ENCODE assay signal across 27 cellular contexts in genomic region chr10:4868357-4868657, GRCh38. TPM values are rescaled to one million over a fixed set of nuclear protein-coding genes. Genes with fewer than 3 reads are reported as not detected.
DNase-seq lines count a peak whose midpoint lies in the region; ATAC-seq, FAIRE-seq and TF ChIP-seq lines count a peak whose summit lies in the region.
"Had no signal": no experiment of that assay in that cellular context is flagged by ENCODE, and none has a peak within 500 bp of the region (broad histone marks: within the 10 kb centered on the region; RNA-seq: fewer than 3 reads in every experiment).

No MANE protein-coding gene starts in this region.

- H4K20me1 ChIP-seq in astrocyte (ENCODE audit: insufficient read depth, low read length): no peaks in the 10 kb centered on the region
- H4K20me1 ChIP-seq in hepatocyte (ENCODE audit: insufficient read depth, poor library complexity, severe bottlenecking): no peaks in the 10 kb centered on the region
- H4K20me1 ChIP-seq: BLaER1 had no signal

- TF ChIP-seq CTCF in astrocyte (IDR thresholded peaks at IDR 0.05; ENCODE audit: insufficient read depth, low read depth, low read length) (no peak), hepatocyte (IDR thresholded peaks at IDR 0.05; ENCODE audit: poor library complexity) (no peak)

- H3K4me3 Mint-ChIP-seq in CD8-positive, alpha-beta memory T cell: no peak overlapping the region
- H3K4me3 Mint-ChIP-seq in astrocyte (ENCODE audit: unreplicated experiment): no peak overlapping the region
- H3K4me3 Mint-ChIP-seq in T-cell: no peak overlapping the region
- H3K4me3 Mint-ChIP-seq: activated B cell treated with CpG ODN at 0.5 μM for 24 hours; activated CD4-positive, alpha-beta T cell treated with anti-CD3 and anti-CD28 coated beads, Interleukin-2, amount 10 ng/mL, durations not matched to agents 7 days and 5 days; activated naive CD8-positive, alpha-beta T cell; immature natural killer cell had no signal

- CTCF ChIA-PET in CD8-positive, alpha-beta memory T cell (lab: Charles Lee): no interaction called here
- CTCF ChIA-PET in T-cell (lab: Charles Lee): interaction anchor here (0.7 to 1.1 kb wide), 2 partner anchors 16 to 60 kb away, joined by 3 to 4 read pairs; no protein-coding TSS in a partner anchor

- no peaks in the 10 kb centered on the region for H3K9me3 Mint-ChIP-seq in CD8-positive, alpha-beta memory T cell
- H3K9me3 Mint-ChIP-seq in astrocyte (ENCODE audit: unreplicated experiment): peaks cover 2% of the 10 kb centered on the region
- no peaks in the 10 kb centered on the region for H3K9me3 Mint-ChIP-seq in T-cell
- H3K9me3 Mint-ChIP-seq: activated B cell treated with CpG ODN at 0.5 μM for 24 hours, immature natural killer cell had no signal

- H3K9ac ChIP-seq in astrocyte (ENCODE audit: low read length): no peak overlapping the region
- H3K9ac ChIP-seq: BLaER1 had no signal

- no peak overlapping the region for H3K4me2 ChIP-seq in astrocyte (ENCODE audit: low read length)
- no peak overlapping the region for H3K4me2 ChIP-seq in hepatocyte
- H3K4me2 ChIP-seq: BLaER1 had no signal

- H3K79me2 ChIP-seq in astrocyte (ENCODE audit: insufficient read depth, low read length): no peaks in the 10 kb centered on the region
- H3K79me2 ChIP-seq in hepatocyte: no peaks in the 10 kb centered on the region

- peak overlapping the region; percentile 46 for H3K27ac ChIP-seq in CD8-positive, alpha-beta memory T cell (ENCODE audit: low read depth, low read length)
- H3K27ac ChIP-seq in astrocyte (ENCODE audit: low read depth, low read length) (no peak overlapping the region), hepatocyte (peak overlapping the region; percentile 46)
- H3K27ac ChIP-seq: BLaER1, gastroesophageal sphincter, neutrophil, sigmoid colon, upper lobe of left lung had no signal

- WGBS in hepatocyte (ENCODE audit: low lambda C conversion rate, missing lambda C conversion rate): 58% methylated on average over 3 of the region's 3 CpGs

- POLR2A ChIA-PET in CD8-positive, alpha-beta memory T cell (lab: Charles Lee): no interaction called here
- POLR2A ChIA-PET in T-cell (lab: Charles Lee): no interaction called here

- H3K9me2 ChIP-seq in hepatocyte (replicated peaks; ENCODE audit: insufficient read depth): no peaks in the 10 kb centered on the region

- no peaks in the 10 kb centered on the region for H3K36me3 ChIP-seq in CD8-positive, alpha-beta memory T cell (ENCODE audit: insufficient read depth, low read length)
- no peaks in the 10 kb centered on the region for H3K36me3 ChIP-seq in astrocyte (ENCODE audit: insufficient read depth, low read length)
- no peaks in the 10 kb centered on the region for H3K36me3 ChIP-seq in hepatocyte (replicated peaks; ENCODE audit: insufficient read depth, low read depth)
- H3K36me3 ChIP-seq: gastroesophageal sphincter, neutrophil, sigmoid colon, upper lobe of left lung had no signal

- H3K4me3 ChIP-seq in CD8-positive, alpha-beta memory T cell (ENCODE audit: low read length): no peak overlapping the region
- no peak overlapping the region for H3K4me3 ChIP-seq in astrocyte (ENCODE audit: insufficient read depth, low read depth, low read length)
- no peak overlapping the region for H3K4me3 ChIP-seq in hepatocyte
- H3K4me3 ChIP-seq: BLaER1, gastroesophageal sphincter, sigmoid colon, upper lobe of left lung had no signal

- no peaks in the 10 kb centered on the region for H3K36me3 Mint-ChIP-seq in CD8-positive, alpha-beta memory T cell
- H3K36me3 Mint-ChIP-seq in astrocyte (ENCODE audit: low read depth, unreplicated experiment): no peaks in the 10 kb centered on the region
- H3K36me3 Mint-ChIP-seq in T-cell: no peaks in the 10 kb centered on the region
- H3K36me3 Mint-ChIP-seq: immature natural killer cell had no signal

- ATAC-seq in T-cell (replicated peaks in 1 of 4) (no peak), HG03045 (IDR thresholded peaks at IDR 0.05; ENCODE audit: unreplicated experiment) (no peak)
- ATAC-seq: gastroesophageal sphincter had no signal

- no peaks in the 10 kb centered on the region for H3K4me1 ChIP-seq in CD8-positive, alpha-beta memory T cell (ENCODE audit: insufficient read depth, low read length)
- H3K4me1 ChIP-seq in astrocyte (ENCODE audit: insufficient read depth, low read length): peaks cover 4% of the 10 kb centered on the region
- no peaks in the 10 kb centered on the region for H3K4me1 ChIP-seq in hepatocyte (ENCODE audit: insufficient read depth)
- H3K4me1 ChIP-seq: BLaER1, gastroesophageal sphincter, sigmoid colon, upper lobe of left lung had no signal

- H3K27ac Mint-ChIP-seq in CD8-positive, alpha-beta memory T cell: no peak overlapping the region
- H3K27ac Mint-ChIP-seq in astrocyte (ENCODE audit: unreplicated experiment): no peak overlapping the region
- H3K27ac Mint-ChIP-seq in T-cell: no peak overlapping the region
- H3K27ac Mint-ChIP-seq: activated B cell treated with CpG ODN at 0.5 μM for 24 hours; activated CD4-positive, alpha-beta T cell treated with anti-CD3 and anti-CD28 coated beads, Interleukin-2, amount 10 ng/mL, durations not matched to agents 7 days and 5 days; activated naive CD8-positive, alpha-beta T cell; immature natural killer cell had no signal

- no peaks in the 10 kb centered on the region for H3K9me3 ChIP-seq in CD8-positive, alpha-beta memory T cell (ENCODE audit: low read length)
- no peaks in the 10 kb centered on the region for H3K9me3 ChIP-seq in astrocyte (ENCODE audit: insufficient read depth, low read depth, low read length)
- no peaks in the 10 kb centered on the region for H3K9me3 ChIP-seq in hepatocyte (ENCODE audit: low read depth)
- H3K9me3 ChIP-seq: gastroesophageal sphincter, neutrophil, sigmoid colon, upper lobe of left lung had no signal

- FAIRE-seq in astrocyte (lab: Jason Lieb, UNC): no peak
- FAIRE-seq: endometrium, GM12892 had no signal

- DNase-seq in CD8-positive, alpha-beta memory T cell: no peak
- DNase-seq in NCI-H226: peak; percentile 32
- peak; percentile 56 for DNase-seq in astrocyte (ENCODE audit: low read depth)
- DNase-seq in hepatocyte (ENCODE audit: low spot score): no peak
- no peak for DNase-seq in glomerular visceral epithelial cell (ENCODE audit: extremely low spot score)
- DNase-seq in T-cell: no peak
- DNase-seq: activated B cell treated with CpG ODN at 0.5 μM for 24 hours; activated CD4-positive, alpha-beta T cell treated with anti-CD3 and anti-CD28 coated beads, Interleukin-2, amount 10 ng/mL, durations not matched to agents 7 days and 5 days; activated effector memory CD4-positive, alpha-beta T cell treated with Interleukin-2 at 50 U/mL for 16 hours; HCEC 1CT; immature natural killer cell; NCI-H1436 treated with DMSO at 0.1 percent for 48 hours; NCI-H2081 treated with DMSO at 0.1 percent for 48 hours; NCI-H345; SHP77 treated with DMSO at 0.1 percent for 48 hours; sigmoid colon; stimulated activated CD4-positive, alpha-beta T cell treated with anti-CD3 and anti-CD28 coated beads, Interleukin-4, amount 100 ng/mL, for 24 hours; T-helper 9 cell; upper lobe of left lung had no signal

- H2AFZ ChIP-seq in astrocyte (ENCODE audit: low read depth, low read length) (no peak overlapping the region), hepatocyte (peak overlapping the region; percentile 11)

- no peaks in the 10 kb centered on the region for H3K4me1 Mint-ChIP-seq in CD8-positive, alpha-beta memory T cell
- peaks cover 22% of the 10 kb centered on the region for H3K4me1 Mint-ChIP-seq in astrocyte (ENCODE audit: low read depth, unreplicated experiment)
- H3K4me1 Mint-ChIP-seq in T-cell: peaks cover 0 to 5% (median 0%) of the 10 kb centered on the region in 3 donors
- H3K4me1 Mint-ChIP-seq: activated B cell treated with CpG ODN at 0.5 μM for 24 hours; activated CD4-positive, alpha-beta T cell treated with anti-CD3 and anti-CD28 coated beads, Interleukin-2, amount 10 ng/mL, durations not matched to agents 7 days and 5 days; immature natural killer cell had no signal

- peaks cover 0 to 9% of the 10 kb centered on the region in 2 donors for H3K27me3 Mint-ChIP-seq in CD8-positive, alpha-beta memory T cell
- H3K27me3 Mint-ChIP-seq in astrocyte (ENCODE audit: low read depth, unreplicated experiment) (no peaks in the 10 kb centered on the region), T-cell (peaks cover 0 to 10% of the 10 kb centered on the region in 2 donors)
- H3K27me3 Mint-ChIP-seq: activated B cell treated with CpG ODN at 0.5 μM for 24 hours; activated CD4-positive, alpha-beta T cell treated with anti-CD3 and anti-CD28 coated beads, Interleukin-2, amount 10 ng/mL, durations not matched to agents 7 days and 5 days; activated naive CD8-positive, alpha-beta T cell had no signal

- no peaks in the 10 kb centered on the region for H3K27me3 ChIP-seq in CD8-positive, alpha-beta memory T cell (ENCODE audit: insufficient read depth, low read length, poor library complexity, severe bottlenecking)
- H3K27me3 ChIP-seq in astrocyte (ENCODE audit: insufficient read depth, low read length): no peaks in the 10 kb centered on the region
- H3K27me3 ChIP-seq in hepatocyte: no peaks in the 10 kb centered on the region
- H3K27me3 ChIP-seq: BLaER1, gastroesophageal sphincter, neutrophil, sigmoid colon, upper lobe of left lung had no signal

RNA-seq across cellular contexts. Expression of gene AKR1E2, which starts 42.3 kb away (rescaled TPM):
- total RNA-seq in CD8-positive, alpha-beta memory T cell: 1 to 10 TPM; 2.5 to 2.6 TPM
- polyA plus RNA-seq in CD8-positive, alpha-beta memory T cell: not detected
- 0.91 and 1.4 TPM in 2 replicates for total RNA-seq in astrocyte
- 1.5 and 4.2 TPM in 2 replicates for total RNA-seq in hepatocyte
- polyA plus RNA-seq in hepatocyte: 1.6 and 1.9 TPM in 2 replicates
- 10 to 100 TPM in 3 of 5 donors, 1 to 10 TPM in 2; 3.7 to 24.5 (median 10.8) TPM for total RNA-seq in T-cell
- total RNA-seq: LHCN-M2 had no signal
- polyA plus RNA-seq: immature natural killer cell had no signal

Comparison
In these comparisons a context has a peak if more than half of its experiments do, and no peak if none do; other contexts are left out.
1. DNase-seq: peak in NCI-H226 (single experiment) and astrocyte (single experiment); none in CD8-positive, alpha-beta memory T cell (0 of 5), hepatocyte (single experiment), glomerular visceral epithelial cell (single experiment) and T-cell (0 of 34).